ENCODE assay signal across 17 cellular contexts in the genomic region with DNA sequence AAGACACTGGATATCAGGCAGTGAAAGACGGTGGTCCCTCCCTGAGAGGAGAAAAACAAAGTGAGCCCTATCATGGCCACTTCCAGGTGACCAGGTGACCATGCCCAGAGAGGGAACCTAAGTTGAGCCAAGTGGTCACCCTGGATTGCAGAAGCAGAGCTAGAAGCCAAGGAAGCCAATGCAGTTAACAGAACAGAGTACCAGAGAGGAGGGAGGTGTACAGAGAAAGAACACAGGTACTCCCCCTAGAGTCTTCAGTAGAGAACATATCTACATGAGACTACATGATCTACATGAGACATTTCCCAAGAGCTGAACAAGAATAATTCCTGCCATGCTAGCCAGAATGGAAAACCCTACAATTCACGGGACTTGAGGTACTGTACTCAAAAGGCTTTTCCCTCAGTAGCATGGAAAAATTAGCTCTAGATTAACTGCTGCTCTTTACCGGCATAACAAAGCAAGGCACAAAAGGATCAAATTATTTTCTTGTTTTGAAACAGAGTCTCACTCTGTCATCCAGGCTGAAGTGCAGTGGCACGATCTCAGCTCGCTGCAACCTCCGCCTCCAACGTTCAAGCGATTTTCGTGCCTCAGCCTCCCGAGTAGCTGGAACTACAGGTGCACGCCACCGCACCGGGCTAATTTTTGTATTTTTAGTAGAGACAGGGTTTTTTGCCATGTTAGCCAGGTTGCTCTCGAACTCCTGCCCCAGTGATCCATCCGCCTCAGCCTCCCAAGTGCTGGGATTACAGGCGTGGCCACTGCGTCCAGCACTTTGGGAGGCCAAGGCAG. TPM values are rescaled to one million over a fixed set of nuclear protein-coding genes. Genes with fewer than 3 reads are reported as not detected.
DNase-seq lines count a peak whose midpoint lies in the region; ATAC-seq and TF ChIP-seq lines count a peak whose summit lies in the region.
"Had no signal": no experiment of that assay in that cellular context is flagged by ENCODE, and none has a peak within 500 bp of the region (broad histone marks: within the 10 kb centered on the region; RNA-seq: fewer than 3 reads in every experiment).

No MANE protein-coding gene starts in this region.

- intact Hi-C loops in psoas muscle (cut with DNase I) = no loop called here

- H3K36me3 ChIP-seq in psoas muscle (ENCODE audit: insufficient read depth in 1 of 2, low read depth in 1 of 2) = no peaks in the 10 kb centered on the region

- H3K4me1 Mint-ChIP-seq in chondrocyte (ENCODE audit: low read depth) = peaks cover 16% of the 10 kb centered on the region

- no peaks in the 10 kb centered on the region for H3K9me3 ChIP-seq in psoas muscle
- H3K9me3 ChIP-seq: body of pancreas had no signal

- no peak overlapping the region for H3K4me3 Mint-ChIP-seq in chondrocyte (ENCODE audit: unreplicated experiment)
- H3K4me3 Mint-ChIP-seq: natural killer cell treated with Interleukin-12 subunit alpha and Interleukin-12 subunit beta and Interleukin-15 and Interleukin-18, amount 100 ng/mL, for 72 hours had no signal

- H3K4me1 ChIP-seq in psoas muscle = peaks cover 57% of the 10 kb centered on the region

- H3K36me3 Mint-ChIP-seq in chondrocyte (ENCODE audit: low read depth) = no peaks in the 10 kb centered on the region
- H3K36me3 Mint-ChIP-seq: natural killer cell treated with Interleukin-12 subunit alpha and Interleukin-12 subunit beta and Interleukin-15 and Interleukin-18, amount 100 ng/mL, for 72 hours had no signal

- H3K27me3 ChIP-seq in psoas muscle (ENCODE audit: insufficient read depth in 3 of 3, low read length in 2 of 3) = no peaks in the 10 kb centered on the region
- H3K27me3 ChIP-seq: body of pancreas had no signal

- H3K27me3 Mint-ChIP-seq in chondrocyte (ENCODE audit: low read depth) = no peaks in the 10 kb centered on the region
- H3K27me3 Mint-ChIP-seq: natural killer cell treated with Interleukin-12 subunit alpha and Interleukin-12 subunit beta and Interleukin-15 and Interleukin-18, amount 100 ng/mL, for 72 hours had no signal

- no peak overlapping the region for H3K27ac Mint-ChIP-seq in chondrocyte (ENCODE audit: unreplicated experiment)
- H3K27ac Mint-ChIP-seq: natural killer cell treated with Interleukin-12 subunit alpha and Interleukin-12 subunit beta and Interleukin-15 and Interleukin-18, amount 100 ng/mL, for 72 hours had no signal

- ATAC-seq in psoas muscle (peak; percentile 57 to 90 (median 82)), HG02798 (IDR thresholded peaks at IDR 0.05; ENCODE audit: poor library complexity, unreplicated experiment) (no peak), GM21526 (IDR thresholded peaks at IDR 0.05; ENCODE audit: low FRiP score, unreplicated experiment) (no peak)
- ATAC-seq: activated CD4-positive, CD25-positive, alpha-beta regulatory T cell treated with anti-CD3 and anti-CD28 coated beads, Interleukin-2, amount 50 U/mL, for 24 hours; body of pancreas; natural killer cell treated with Interleukin-12 subunit alpha and Interleukin-12 subunit beta and Interleukin-15 and Interleukin-18, amount 100 ng/mL, for 72 hours had no signal

- WGBS in psoas muscle, 3 donors = 84 to 90% (median 88%) methylated on average over 17 of the region's 17 CpGs

- H3K4me3 ChIP-seq in psoas muscle = no peak overlapping the region
- H3K4me3 ChIP-seq: body of pancreas had no signal

- peak; percentile 28 for TF ChIP-seq CTCF in chondrocyte (IDR thresholded peaks at IDR 0.05)
- no peak for TF ChIP-seq CTCF in psoas muscle (IDR thresholded peaks at IDR 0.05)

- no peaks in the 10 kb centered on the region for H3K9me3 Mint-ChIP-seq in chondrocyte (ENCODE audit: low read depth)
- H3K9me3 Mint-ChIP-seq: natural killer cell treated with Interleukin-12 subunit alpha and Interleukin-12 subunit beta and Interleukin-15 and Interleukin-18, amount 100 ng/mL, for 72 hours had no signal

- DNase-seq in SIG-M5 treated with dmso at 0.1 percent for 504 hours (lab: John Stamatoyannopoulos, UW; ENCODE audit: unreplicated experiment) (peak; percentile 14), SIG-M5 (lab: John Stamatoyannopoulos, UW) (no peak), NCI-H69 (lab: John Stamatoyannopoulos, UW) (peak; percentile 5), chondrocyte (ENCODE audit: low spot score) (peak; percentile 32), psoas muscle (no peak), NCI-H2029 (lab: John Stamatoyannopoulos, UW) (no peak)
- DNase-seq: activated naive CD4-positive, alpha-beta T cell treated with Interleukin-2 at 50 U/mL for 16 hours; body of pancreas; GDM1; NCI-H1092 treated with DMSO at 0.1 percent for 48 hours; NCI-H226; retina; T-helper 1 cell had no signal

- H3K27ac ChIP-seq in psoas muscle = peak overlapping the region; percentile 33
- H3K27ac ChIP-seq: body of pancreas had no signal

RNA-seq across cellular contexts. Expression of a gene that starts 23.5 kb away (rescaled TPM):
- total RNA-seq in chondrocyte (48.6 to 62.3 TPM (median 61.4 TPM) in 3 replicates), psoas muscle (10 to 100 TPM; 59.9 to 80.1 (median 62.4) TPM)
- 10 to 100 TPM; 12.1 to 84.4 (median 25.8) TPM for polyA plus RNA-seq in psoas muscle

Comparison
In these comparisons a context has a peak if more than half of its experiments do, and no peak if none do; other contexts are left out.
1. DNase-seq: peak in SIG-M5 treated with dmso at 0.1 percent for 504 hours (single experiment), NCI-H69 (single experiment) and chondrocyte (single experiment); none in SIG-M5 (single experiment), psoas muscle (0 of 2) and NCI-H2029 (single experiment).
2. ATAC-seq: peak in psoas muscle (4 of 4); none in HG02798 (single experiment) and GM21526 (single experiment).